8 cellular contexts compared by ENCODE assay signal in genomic region chr6:30884521-30885480, GRCh38. TPM values are rescaled to one million over a fixed set of nuclear protein-coding genes. Genes with fewer than 3 reads are reported as not detected.
DNase-seq lines count a peak whose midpoint lies in the region; TF ChIP-seq lines count a peak whose summit lies in the region.

No MANE protein-coding gene starts in this region.

- peaks cover 3 to 38% (median 26%) of the 10 kb centered on the region in 4 donors for H3K4me1 ChIP-seq in Peyer's patch
- H3K4me1 ChIP-seq in iPS DF 6.9 (ENCODE audit: control insufficient read depth, insufficient read depth, low read length) = peaks cover 20% of the 10 kb centered on the region

- H3K36me3 ChIP-seq in Peyer's patch (peaks cover 0 to 15% (median 0%) of the 10 kb centered on the region in 3 donors), iPS DF 6.9 (ENCODE audit: control insufficient read depth, insufficient read depth, low read length) (peaks cover 8% of the 10 kb centered on the region; the same call in 1 of the 2 replicates)

- H3K9me3 ChIP-seq in Peyer's patch (no peaks in the 10 kb centered on the region), iPS DF 6.9 (ENCODE audit: control insufficient read depth, insufficient read depth, low read length) (no peaks in the 10 kb centered on the region)

- H3K4me3 ChIP-seq in Peyer's patch (peak overlapping the region; percentile 65 to 93 (median 87)), astrocyte of the cerebellum (ENCODE audit: low read depth, low read length) (peak overlapping the region; percentile 66), iPS DF 6.9 (ENCODE audit: low read length) (peak overlapping the region; percentile 73; the same call in 1 of the 2 replicates)

- whole genome bisulfite sequencing in iPS DF 6.9 (ENCODE audit: insufficient coverage, insufficient read length) = no CpG with 5 or more reads among the region's 59 CpGs

- peak overlapping the region; percentile 88 to 94 (median 92) for H3K27ac ChIP-seq in Peyer's patch
- no peak overlapping the region for H3K27ac ChIP-seq in iPS DF 6.9 (ENCODE audit: low read length)

- TF ChIP-seq CTCF in Peyer's patch (IDR thresholded peaks at IDR 0.05) = no peak
- TF ChIP-seq CTCF in astrocyte of the cerebellum (IDR thresholded peaks at IDR 0.05; ENCODE audit: low read depth, low read length, missing control alignments) = no peak

- H3K27me3 ChIP-seq in Peyer's patch (no peaks in the 10 kb centered on the region), iPS DF 6.9 (ENCODE audit: control insufficient read depth, insufficient read depth, low read length) (no peaks in the 10 kb centered on the region)

- in situ Hi-C loops in astrocyte of the cerebellum (cut with HindIII; ENCODE audit: low sequenced_read_pairs) = no loop called here

- peak; percentile 42 for DNase-seq in A172 (ENCODE audit: low spot score)
- peak; percentile 68 to 75 (median 74) for DNase-seq in Peyer's patch
- no peak for DNase-seq in astrocyte of the cerebellum (ENCODE audit: low read depth)
- DNase-seq in iPS DF 6.9 (ENCODE audit: low read depth, low spot score) = no peak
- peak; percentile 52 for DNase-seq in renal cortical epithelial cell (ENCODE audit: low read depth)
- no peak for DNase-seq in middle frontal gyrus (ENCODE audit: extremely low spot score, low spot score)
- DNase-seq in GF-D8 (lab: John Stamatoyannopoulos, UW) = no peak

- TF ChIP-seq POLR2A in GM15510 (IDR thresholded peaks at IDR 0.05; ENCODE audit: borderline replicate concordance, extremely low read depth, insufficient read length) (peak; percentile 10), Peyer's patch (IDR thresholded peaks at IDR 0.05) (peak in 1 of 2 donors; percentile 4)

RNA-seq across cellular contexts. Expression of gene DDR1, which starts 0.5 kb away (rescaled TPM):
- 39.0 and 50.9 TPM in 2 replicates for total RNA-seq in A172 (2014; rRNA removed; shearing (Covaris generic))
- total RNA-seq in Peyer's patch = 100 to 1,000 TPM in 3 of 4 donors, 10 to 100 TPM in 1; 70.1 to 166 (median 143) TPM
- total RNA-seq in renal cortical epithelial cell = 165 and 197 TPM in 2 replicates

RNA-seq across cellular contexts. Expression of gene GTF2H4, which starts 23.2 kb away (rescaled TPM):
- 8.9 and 24.9 TPM in 2 replicates for total RNA-seq in A172 (2014; rRNA removed; shearing (Covaris generic))
- total RNA-seq in Peyer's patch = 10 to 100 TPM; 10.7 to 21.3 (median 17.0) TPM
- total RNA-seq in renal cortical epithelial cell = 17.2 and 24.2 TPM in 2 replicates

RNA-seq across cellular contexts. Expression of gene VARS2, which starts 29.2 kb away (rescaled TPM):
- 25.2 and 28.2 TPM in 2 replicates for total RNA-seq in A172 (2014; rRNA removed; shearing (Covaris generic))
- total RNA-seq in Peyer's patch = 10 to 100 TPM; 24.2 to 40.0 (median 31.1) TPM
- 47.5 and 144 TPM in 2 replicates for total RNA-seq in renal cortical epithelial cell

RNA-seq across cellular contexts. Expression of gene SFTA2, which starts 47.2 kb away (rescaled TPM):
- not detected in 2 replicates for total RNA-seq in A172 (2014; rRNA removed; shearing (Covaris generic))
- total RNA-seq in Peyer's patch (not detected), renal cortical epithelial cell (1.9 TPM in 1 of 2 replicates, not detected in the other)

RNA-seq across cellular contexts. Expression of gene MUCL3, which starts 56.0 kb away (rescaled TPM):
- 0.43 TPM in 1 of 2 replicates, not detected in the other for total RNA-seq in A172 (2014; rRNA removed; shearing (Covaris generic))
- under 1 TPM in 1 of 4 donors, not detected in 3; 0.18 TPM for total RNA-seq in Peyer's patch
- total RNA-seq in renal cortical epithelial cell = 0.17 TPM in 1 of 2 replicates, not detected in the other

Comparison
In these comparisons a context has a peak if more than half of its experiments do, and no peak if none do; other contexts are left out.
1. DNase-seq: peak in A172 (single experiment), Peyer's patch (3 of 3) and renal cortical epithelial cell (single experiment); none in astrocyte of the cerebellum (single experiment), iPS DF 6.9 (single experiment), middle frontal gyrus (single experiment) and GF-D8 (single experiment).
2. Peak in every context shown above with its lines, with median percentiles within 50 percentile points of each other: H3K4me3 ChIP-seq.